18 cellular contexts compared by ENCODE assay signal in the genomic region with DNA sequence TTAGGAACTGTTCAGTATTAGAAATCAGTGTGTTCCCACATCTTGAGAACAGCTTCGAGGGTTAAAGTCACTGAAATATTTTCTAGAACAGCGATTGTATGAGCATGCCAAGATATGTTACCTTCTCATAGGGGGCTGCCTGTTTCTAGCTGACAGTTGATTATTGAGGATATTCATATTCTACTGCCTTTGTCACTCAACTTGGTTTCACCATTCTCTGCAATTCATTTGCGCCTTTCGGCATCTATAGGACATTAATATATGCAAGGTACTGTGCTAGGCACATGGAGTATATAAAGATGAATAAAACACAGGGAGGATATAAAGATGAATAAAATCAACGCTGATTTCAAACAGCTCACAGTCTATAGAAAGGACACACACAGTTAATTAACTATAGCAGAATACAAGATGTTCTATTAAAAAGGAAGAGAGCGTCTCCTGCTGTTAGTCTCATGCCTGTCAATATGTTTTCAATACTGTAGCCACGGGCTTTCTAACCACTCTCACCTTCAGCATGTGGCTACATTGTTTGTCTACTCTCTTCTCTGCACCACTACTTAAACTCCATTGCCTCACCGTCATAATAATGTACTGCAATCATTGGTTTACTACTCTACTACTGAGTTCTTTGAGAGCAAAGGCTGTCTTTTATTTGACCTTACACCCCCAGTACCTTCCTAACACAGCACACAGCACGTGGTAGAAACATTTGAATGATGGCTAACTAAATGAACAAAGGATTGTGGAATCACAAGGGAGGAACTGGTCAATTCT.
A peak's percentile ranks its signal among the peaks of the same experiment; 100 is the strongest.
DNase-seq lines count a peak whose midpoint lies in the region; ATAC-seq and TF ChIP-seq lines count a peak whose summit lies in the region.
"Had no signal": no experiment of that assay in that cellular context is flagged by ENCODE, and none has a peak within 500 bp of the region (broad histone marks: within the 10 kb centered on the region; RNA-seq: fewer than 3 reads in every experiment).

No MANE protein-coding gene starts in this region.

- POLR2A ChIA-PET in CD8-positive, alpha-beta T cell (lab: Charles Lee) = interaction anchor here (0.8 to 1.5 kb wide), 4 partner anchors 18 to 88 kb away, joined by 3 to 5 read pairs (median 4); a partner anchor contains a TSS
- POLR2A ChIA-PET in activated naive CD8-positive, alpha-beta T cell treated with anti-CD3 and anti-CD28 coated beads, Interleukin-2, amount 10 ng/mL, durations not matched to agents 7 days and 5 days (lab: Charles Lee) = no interaction called here

- DNase-seq in CD8-positive, alpha-beta T cell = no peak
- peak; percentile 84 for DNase-seq in NCI-H510A treated with DMSO at 0.1 percent for 48 hours (lab: John Stamatoyannopoulos, UW)
- no peak for DNase-seq in activated naive CD8-positive, alpha-beta T cell treated with anti-CD3 and anti-CD28 coated beads, Interleukin-2, amount 10 ng/mL, durations not matched to agents 7 days and 5 days
- no peak for DNase-seq in naive B cell
- DNase-seq in ecto neural progenitor cell (ENCODE audit: low spot score) = no peak
- DNase-seq in esophagus squamous epithelium (lab: John Stamatoyannopoulos, UW) = no peak
- DNase-seq: activated CD4-positive, alpha-beta T cell treated with anti-CD3 and anti-CD28 coated beads for 4 hours; activated T-cell treated with anti-CD3 and anti-CD28 coated beads, Interleukin-2, amount 50 U/mL, for 48 hours; effector CD4-positive, alpha-beta T cell; HCEC 1CT; Kasumi-1; spleen had no signal

- no peaks in the 10 kb centered on the region for H3K27me3 Mint-ChIP-seq in CD8-positive, alpha-beta T cell (ENCODE audit: low read depth)
- no peaks in the 10 kb centered on the region for H3K27me3 Mint-ChIP-seq in activated naive CD8-positive, alpha-beta T cell treated with anti-CD3 and anti-CD28 coated beads, Interleukin-2, amount 10 ng/mL, durations not matched to agents 7 days and 5 days
- H3K27me3 Mint-ChIP-seq in naive B cell = no peaks in the 10 kb centered on the region
- H3K27me3 Mint-ChIP-seq: memory B cell had no signal

- WGBS in esophagus squamous epithelium, 2 donors = 87 to 89% methylated on average over 9 of the region's 9 CpGs

- no peak overlapping the region for H3K27ac Mint-ChIP-seq in CD8-positive, alpha-beta T cell
- no peak overlapping the region for H3K27ac Mint-ChIP-seq in activated naive CD8-positive, alpha-beta T cell treated with anti-CD3 and anti-CD28 coated beads, Interleukin-2, amount 10 ng/mL, durations not matched to agents 7 days and 5 days
- peak overlapping the region in 4 of 6 donors; percentile 27 to 76 (median 56) for H3K27ac Mint-ChIP-seq in naive B cell
- H3K27ac Mint-ChIP-seq: memory B cell had no signal

- TF ChIP-seq CTCF in CD8-positive, alpha-beta T cell (IDR thresholded peaks at IDR 0.05) = peak; percentile 34
- TF ChIP-seq CTCF in esophagus squamous epithelium (IDR thresholded peaks at IDR 0.05) = no peak

- H3K4me3 Mint-ChIP-seq in CD8-positive, alpha-beta T cell = no peak overlapping the region
- no peak overlapping the region for H3K4me3 Mint-ChIP-seq in activated naive CD8-positive, alpha-beta T cell treated with anti-CD3 and anti-CD28 coated beads, Interleukin-2, amount 10 ng/mL, durations not matched to agents 7 days and 5 days
- no peak overlapping the region for H3K4me3 Mint-ChIP-seq in naive B cell
- H3K4me3 Mint-ChIP-seq: memory B cell had no signal

- no peaks in the 10 kb centered on the region for H3K27me3 ChIP-seq in CD8-positive, alpha-beta T cell (ENCODE audit: insufficient read depth, low read length)
- H3K27me3 ChIP-seq in esophagus squamous epithelium = no peaks in the 10 kb centered on the region
- H3K27me3 ChIP-seq: ascending aorta, spleen, tibial nerve had no signal

- peak; percentile 77 for ATAC-seq in CD8-positive, alpha-beta T cell
- peak; percentile 33 for ATAC-seq in activated naive CD8-positive, alpha-beta T cell treated with anti-CD3 and anti-CD28 coated beads, Interleukin-2, amount 10 ng/mL, durations not matched to agents 7 days and 5 days (ENCODE audit: low read depth)
- ATAC-seq in naive B cell (ENCODE audit: low read depth in 2 of 2) = no peak
- no peak for ATAC-seq in GM21367 (IDR thresholded peaks at IDR 0.05; ENCODE audit: unreplicated experiment)
- ATAC-seq in GM21526 (IDR thresholded peaks at IDR 0.05; ENCODE audit: low FRiP score, unreplicated experiment) = no peak

- intact Hi-C loops in CD8-positive, alpha-beta T cell (cut with DNase I, micrococcal nuclease) = loop anchor here (1.0 to 10.0 kb wide), 7 partner anchors 63 to 265 kb away; no protein-coding TSS in a partner anchor
- intact Hi-C loops in esophagus squamous epithelium (cut with DNase I) = no loop called here

- no peaks in the 10 kb centered on the region for H3K36me3 ChIP-seq in CD8-positive, alpha-beta T cell (ENCODE audit: insufficient read depth, low read length)
- H3K36me3 ChIP-seq in esophagus squamous epithelium = peaks cover 0 to 17% (median 4%) of the 10 kb centered on the region in 3 donors

- no peak overlapping the region for H3K27ac ChIP-seq in CD8-positive, alpha-beta T cell (ENCODE audit: low read depth, low read length)
- no peak overlapping the region for H3K27ac ChIP-seq in esophagus squamous epithelium
- H3K27ac ChIP-seq: ascending aorta, parathyroid adenoma, spleen had no signal

- H3K9me3 Mint-ChIP-seq in CD8-positive, alpha-beta T cell = no peaks in the 10 kb centered on the region
- no peaks in the 10 kb centered on the region for H3K9me3 Mint-ChIP-seq in activated naive CD8-positive, alpha-beta T cell treated with anti-CD3 and anti-CD28 coated beads, Interleukin-2, amount 10 ng/mL, durations not matched to agents 7 days and 5 days
- H3K9me3 Mint-ChIP-seq in naive B cell = no peaks in the 10 kb centered on the region
- H3K9me3 Mint-ChIP-seq: memory B cell had no signal

- peaks cover 30% of the 10 kb centered on the region for H3K4me1 Mint-ChIP-seq in CD8-positive, alpha-beta T cell (ENCODE audit: low read depth)
- peaks cover 19% of the 10 kb centered on the region for H3K4me1 Mint-ChIP-seq in activated naive CD8-positive, alpha-beta T cell treated with anti-CD3 and anti-CD28 coated beads, Interleukin-2, amount 10 ng/mL, durations not matched to agents 7 days and 5 days
- peaks cover 42 to 52% (median 49%) of the 10 kb centered on the region in 3 donors for H3K4me1 Mint-ChIP-seq in naive B cell

- H3K4me3 ChIP-seq in CD8-positive, alpha-beta T cell (ENCODE audit: low read depth, low read length) = no peak overlapping the region
- H3K4me3 ChIP-seq in esophagus squamous epithelium = no peak overlapping the region
- H3K4me3 ChIP-seq: ascending aorta, spleen, tibial nerve had no signal

- no peak for TF ChIP-seq POLR2A in esophagus squamous epithelium (IDR thresholded peaks at IDR 0.05)

- CTCF ChIA-PET in CD8-positive, alpha-beta T cell (lab: Charles Lee) = interaction anchor here (0.7 to 4.0 kb wide), 21 partner anchors 8 to 151 kb away, joined by 3 to 21 read pairs (median 6); no protein-coding TSS in a partner anchor

- H3K4me1 ChIP-seq in CD8-positive, alpha-beta T cell (ENCODE audit: insufficient read depth, low read length) = peaks cover 3% of the 10 kb centered on the region
- H3K4me1 ChIP-seq in esophagus squamous epithelium = peaks cover 0 to 24% (median 4%) of the 10 kb centered on the region in 3 donors
- H3K4me1 ChIP-seq: ascending aorta, parathyroid adenoma had no signal

- H3K9me3 ChIP-seq in CD8-positive, alpha-beta T cell (ENCODE audit: low read length) = no peaks in the 10 kb centered on the region
- no peaks in the 10 kb centered on the region for H3K9me3 ChIP-seq in esophagus squamous epithelium
- H3K9me3 ChIP-seq: ascending aorta, spleen, tibial nerve had no signal

- H3K36me3 Mint-ChIP-seq in CD8-positive, alpha-beta T cell = peaks cover 58% of the 10 kb centered on the region
- H3K36me3 Mint-ChIP-seq in activated naive CD8-positive, alpha-beta T cell treated with anti-CD3 and anti-CD28 coated beads, Interleukin-2, amount 10 ng/mL, durations not matched to agents 7 days and 5 days = peaks cover 27% of the 10 kb centered on the region
- peaks cover 34 to 58% of the 10 kb centered on the region in 2 donors for H3K36me3 Mint-ChIP-seq in naive B cell

Comparison
In these comparisons a context has a peak if more than half of its experiments do, and no peak if none do; other contexts are left out.
1. ATAC-seq: peak in CD8-positive, alpha-beta T cell (single experiment) and activated naive CD8-positive, alpha-beta T cell treated with anti-CD3 and anti-CD28 coated beads, Interleukin-2, amount 10 ng/mL, durations not matched to agents 7 days and 5 days (single experiment); none in naive B cell (0 of 2), GM21367 (single experiment) and GM21526 (single experiment).
2. H3K27ac Mint-ChIP-seq: peak in naive B cell (4 of 6); none in CD8-positive, alpha-beta T cell (single experiment) and activated naive CD8-positive, alpha-beta T cell treated with anti-CD3 and anti-CD28 coated beads, Interleukin-2, amount 10 ng/mL, durations not matched to agents 7 days and 5 days (single experiment).